In the genomic region with DNA sequence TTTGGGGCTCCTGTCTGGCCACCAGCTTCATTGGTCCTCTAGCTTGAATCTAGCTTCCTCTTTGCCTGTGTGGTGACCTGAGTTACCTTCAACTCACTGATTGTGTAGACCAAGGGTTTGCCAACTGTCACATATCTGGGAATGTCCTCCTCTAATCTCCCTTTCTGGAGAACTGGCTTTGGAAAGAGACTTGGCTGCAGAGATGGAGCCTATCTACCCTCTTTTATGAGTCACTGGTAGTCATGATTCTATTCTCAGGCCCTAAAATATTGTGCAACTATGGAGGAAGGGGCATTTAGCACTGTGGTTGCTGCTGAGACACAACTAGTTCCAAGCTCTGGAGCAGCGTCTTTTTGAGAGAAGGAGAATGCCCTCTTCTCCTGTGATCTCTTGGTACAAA, we compare ENCODE assay signal across 19 cellular contexts.
A peak's percentile ranks its signal among the peaks of the same experiment; 100 is the strongest.
DNase-seq lines count a peak whose midpoint lies in the region; ATAC-seq and TF ChIP-seq lines count a peak whose summit lies in the region.
"Had no signal": no experiment of that assay in that cellular context is flagged by ENCODE, and none has a peak within 500 bp of the region (broad histone marks: within the 10 kb centered on the region; RNA-seq: fewer than 3 reads in every experiment).

No MANE protein-coding gene starts in this region.

- no peaks in the 10 kb centered on the region for H3K36me3 ChIP-seq in brain microvascular endothelial cell (replicated peaks)
- H3K36me3 ChIP-seq: thyroid gland had no signal

- no peaks in the 10 kb centered on the region for H3K9me3 ChIP-seq in right cardiac atrium (ENCODE audit: control insufficient read depth, low read length)
- H3K9me3 ChIP-seq: thyroid gland had no signal

- H3K4me3 ChIP-seq in AG10803 (ENCODE audit: low read length) (no peak overlapping the region), brain microvascular endothelial cell (ENCODE audit: low read depth, low read length) (no peak overlapping the region), right cardiac atrium (ENCODE audit: low read length) (no peak overlapping the region)
- H3K4me3 ChIP-seq: lung, thyroid gland had no signal

- peaks cover 6% of the 10 kb centered on the region for H3K4me1 ChIP-seq in right cardiac atrium (ENCODE audit: control insufficient read depth, insufficient read depth, low read length)
- H3K4me1 ChIP-seq: thyroid gland had no signal

- no peak for TF ChIP-seq CTCF in AG10803 (conservative IDR thresholded peaks at IDR 0.05; ENCODE audit: low read length)
- no peak for TF ChIP-seq CTCF in brain microvascular endothelial cell (IDR thresholded peaks at IDR 0.05; ENCODE audit: low read depth, low read length, missing control alignments)

- intact Hi-C loops in right cardiac atrium (cut with DNase I): no loop called here

- DNase-seq in AG10803 (ENCODE audit: low read depth): peak; percentile 57
- DNase-seq in M059J (ENCODE audit: low read depth): peak; percentile 5
- peak; percentile 51 for DNase-seq in brain microvascular endothelial cell
- DNase-seq in right cardiac atrium: no peak
- DNase-seq in NCI-H1048 (lab: John Stamatoyannopoulos, UW): no peak
- DNase-seq: activated CD4-positive, alpha-beta T cell treated with anti-CD3 and anti-CD28 coated beads for 48 hours; activated naive CD8-positive, alpha-beta T cell treated with anti-CD3 and anti-CD28 coated beads, Interleukin-2, amount 50 U/mL, for 24 hours; activated T-cell treated with anti-CD3 and anti-CD28 coated beads for 4 hours; NCI-H2029; stimulated activated CD8-positive, alpha-beta memory T cell treated with anti-CD3 and anti-CD28 coated beads, Interleukin-4, amount 100 ng/mL, for 48 hours; T-helper 9 cell; thyroid gland had no signal

- in situ Hi-C loops in brain microvascular endothelial cell (cut with HindIII; ENCODE audit: low pct_ligation_motif_present, low sequenced_read_pairs): no loop called here

- H3K27me3 ChIP-seq in brain microvascular endothelial cell (replicated peaks): no peaks in the 10 kb centered on the region
- H3K27me3 ChIP-seq in right cardiac atrium (ENCODE audit: control insufficient read depth, insufficient read depth): no peaks in the 10 kb centered on the region
- H3K27me3 ChIP-seq: thyroid gland had no signal

- 80% methylated on average over 1 of the region's 1 CpG for WGBS in right cardiac atrium

- ATAC-seq in right cardiac atrium (peak; percentile 77 to 79), GM19455 (IDR thresholded peaks at IDR 0.05; ENCODE audit: unreplicated experiment) (no peak), GM18519 (IDR thresholded peaks at IDR 0.05; ENCODE audit: low FRiP score, unreplicated experiment) (no peak), GM18867 (IDR thresholded peaks at IDR 0.05; ENCODE audit: unreplicated experiment) (no peak)
- ATAC-seq: activated naive CD8-positive, alpha-beta T cell treated with anti-CD3 and anti-CD28 coated beads, Interleukin-2, amount 50 U/mL, for 24 hours; esophagus mucosa; natural killer cell treated with Interleukin-12 subunit alpha and Interleukin-12 subunit beta and Interleukin-15 and Interleukin-18, amount 100 ng/mL, for 72 hours had no signal

- H3K27ac ChIP-seq in brain microvascular endothelial cell (no peak overlapping the region), right cardiac atrium (ENCODE audit: low read length) (no peak overlapping the region)
- H3K27ac ChIP-seq: HL-60, thyroid gland had no signal

Comparison
In these comparisons a context has a peak if more than half of its experiments do, and no peak if none do; other contexts are left out.
1. DNase-seq: peak in AG10803 (single experiment), M059J (single experiment) and brain microvascular endothelial cell (single experiment); none in right cardiac atrium (0 of 3) and NCI-H1048 (single experiment).
2. ATAC-seq: peak in right cardiac atrium (2 of 2); none in GM19455 (single experiment), GM18519 (single experiment) and GM18867 (single experiment).